In genomic region chr6:139882977-139883728, GRCh38 we compare ENCODE assay signal across 9 cellular contexts.
DNase-seq lines count a peak whose midpoint lies in the region; ATAC-seq and TF ChIP-seq lines count a peak whose summit lies in the region.
"Had no signal": no experiment of that assay in that cellular context is flagged by ENCODE, and none has a peak within 500 bp of the region (broad histone marks: within the 10 kb centered on the region; RNA-seq: fewer than 3 reads in every experiment).

No MANE protein-coding gene starts in this region.

- POLR2A ChIA-PET in activated CD4-positive, alpha-beta memory T cell treated with anti-CD3 and anti-CD28 coated beads for 36 hours (lab: Charles Lee) = no interaction called here
- POLR2A ChIA-PET in GM10248 (lab: Yijun Ruan, JAX) = no interaction called here

- TF ChIP-seq CTCF in epithelial cell of proximal tubule (conservative IDR thresholded peaks at IDR 0.05; ENCODE audit: low read depth, low read length) = no peak
- TF ChIP-seq CTCF in GM10248 (IDR thresholded peaks at IDR 0.05; ENCODE audit: control extremely low read depth, extremely low read depth, low read depth, missing control alignments) = no peak

- no peak overlapping the region for H3K4me3 Mint-ChIP-seq in activated CD4-positive, alpha-beta memory T cell treated with anti-CD3 and anti-CD28 coated beads for 36 hours

- peaks cover 6% of the 10 kb centered on the region for H3K27me3 Mint-ChIP-seq in activated CD4-positive, alpha-beta memory T cell treated with anti-CD3 and anti-CD28 coated beads for 36 hours

- H3K36me3 Mint-ChIP-seq in activated CD4-positive, alpha-beta memory T cell treated with anti-CD3 and anti-CD28 coated beads for 36 hours = no peaks in the 10 kb centered on the region

- ATAC-seq in GM19351 (IDR thresholded peaks at IDR 0.05; ENCODE audit: unreplicated experiment) (peak; percentile 49), HG02759 (IDR thresholded peaks at IDR 0.05; ENCODE audit: unreplicated experiment) (no peak)

- H3K27ac Mint-ChIP-seq in activated CD4-positive, alpha-beta memory T cell treated with anti-CD3 and anti-CD28 coated beads for 36 hours = no peak overlapping the region

- H3K4me1 Mint-ChIP-seq in activated CD4-positive, alpha-beta memory T cell treated with anti-CD3 and anti-CD28 coated beads for 36 hours (ENCODE audit: low read depth) = no peaks in the 10 kb centered on the region

- CTCF ChIA-PET in activated CD4-positive, alpha-beta memory T cell treated with anti-CD3 and anti-CD28 coated beads for 36 hours (lab: Charles Lee) = no interaction called here
- CTCF ChIA-PET in GM10248 (lab: Yijun Ruan, JAX) = interaction anchor here (0.7 to 2.6 kb wide), 2 partner anchors 8 to 31 kb away, joined by 3 to 9 read pairs; no protein-coding TSS in a partner anchor

- intact Hi-C loops in activated CD4-positive, alpha-beta memory T cell treated with anti-CD3 and anti-CD28 coated beads for 36 hours (cut with micrococcal nuclease) = loop anchor here (10.0 kb wide), 1 partner anchor 1682 kb away; no protein-coding TSS in a partner anchor

- H3K4me3 ChIP-seq in epithelial cell of proximal tubule (ENCODE audit: low read depth, low read length) = no peak overlapping the region
- H3K4me3 ChIP-seq: HAP-1 had no signal

- DNase-seq in NCI-H2227 (lab: John Stamatoyannopoulos, UW; ENCODE audit: unreplicated experiment) (peak; percentile 9), epithelial cell of proximal tubule (ENCODE audit: low read depth) (peak; percentile 63), renal cortical epithelial cell (ENCODE audit: low read depth) (peak; percentile 81), GM10248 (ENCODE audit: extremely low spot score) (no peak)
- DNase-seq in activated CD4-positive, alpha-beta memory T cell treated with anti-CD3 and anti-CD28 coated beads for 36 hours = no peak
- DNase-seq in stimulated activated naive CD4-positive, alpha-beta T cell (lab: John Stamatoyannopoulos, UW) = no peak

- no peaks in the 10 kb centered on the region for H3K9me3 Mint-ChIP-seq in activated CD4-positive, alpha-beta memory T cell treated with anti-CD3 and anti-CD28 coated beads for 36 hours

Comparison
In these comparisons a context has a peak if more than half of its experiments do, and no peak if none do; other contexts are left out.
1. DNase-seq: peak in NCI-H2227 (single experiment), epithelial cell of proximal tubule (single experiment) and renal cortical epithelial cell (single experiment); none in activated CD4-positive, alpha-beta memory T cell treated with anti-CD3 and anti-CD28 coated beads for 36 hours (single experiment), stimulated activated naive CD4-positive, alpha-beta T cell (0 of 6) and GM10248 (single experiment).